In the genomic region with DNA sequence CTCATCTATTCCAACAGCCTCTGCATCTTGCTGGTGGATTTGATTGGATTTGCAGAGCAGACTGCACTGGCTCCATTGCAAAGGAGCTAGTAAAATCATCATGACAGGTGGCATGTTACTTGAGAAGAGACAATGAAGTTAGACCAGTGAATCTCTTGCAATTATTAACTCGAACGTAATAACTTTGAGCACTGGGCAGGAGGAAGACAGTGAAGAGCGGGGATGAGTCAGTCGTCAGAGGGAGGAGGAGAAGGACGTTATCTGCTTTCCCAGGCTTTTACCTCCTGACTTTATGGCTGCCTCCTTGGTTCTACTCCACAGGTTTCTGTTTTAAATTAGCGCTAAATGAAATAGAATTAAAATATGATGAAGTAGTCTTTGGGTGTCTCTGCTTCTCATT, we compare ENCODE assay signal across 20 cellular contexts.
"Had no signal": no experiment of that assay in that cellular context is flagged by ENCODE, and none has a peak within 500 bp of the region (broad histone marks: within the 10 kb centered on the region; RNA-seq: fewer than 3 reads in every experiment).

No MANE protein-coding gene starts in this region.

- H3K4me3 Mint-ChIP-seq: activated naive CD4-positive, alpha-beta T cell treated with anti-CD3 and anti-CD28 coated beads, Interleukin-2, amount 50 U/mL, for 24 hours; activated T-cell treated with anti-CD3 and anti-CD28 coated beads, Interleukin-2, amount 50 U/mL, for 72 hours; nephron progenitor cell had no signal

- DNase-seq: activated CD4-positive, CD25-positive, alpha-beta regulatory T cell treated with anti-CD3 and anti-CD28 coated beads, Interleukin-2, amount 50 U/mL, for 72 hours; activated CD8-positive, alpha-beta memory T cell treated with anti-CD3 and anti-CD28 coated beads for 24 hours; activated gamma-delta T cell; activated T-cell treated with anti-CD3 and anti-CD28 coated beads, Interleukin-2, amount 50 U/mL, for 72 hours; effector CD4-positive, alpha-beta T cell; left ventricle myocardium inferior; mammary epithelial cell; nephron progenitor cell; nucleus accumbens; stimulated activated CD4-positive, alpha-beta T cell treated with anti-CD3 and anti-CD28 coated beads, Interleukin-12 subunit alpha, Interleukin-12 subunit beta, amount 100 ng/mL, for 4 hours; stimulated activated CD4-positive, alpha-beta T cell treated with anti-CD3 and anti-CD28 coated beads, Interleukin-1b, Interleukin-23, amount 100 ng/mL, for 48 hours; stimulated activated CD8-positive, alpha-beta memory T cell treated with anti-CD3 and anti-CD28 coated beads, Interleukin-4, amount 100 ng/mL, for 48 hours; stimulated activated naive CD4-positive, alpha-beta T cell; T1000; thyroid gland had no signal

- ATAC-seq: activated T-cell treated with anti-CD3 and anti-CD28 coated beads, Interleukin-2, amount 50 U/mL, for 72 hours had no signal

- H3K27ac Mint-ChIP-seq: activated naive CD4-positive, alpha-beta T cell treated with anti-CD3 and anti-CD28 coated beads, Interleukin-2, amount 50 U/mL, for 24 hours; activated T-cell treated with anti-CD3 and anti-CD28 coated beads, Interleukin-2, amount 50 U/mL, for 72 hours had no signal

- H3K4me1 Mint-ChIP-seq: activated naive CD4-positive, alpha-beta T cell treated with anti-CD3 and anti-CD28 coated beads, Interleukin-2, amount 50 U/mL, for 24 hours had no signal

- H3K36me3 Mint-ChIP-seq: activated naive CD4-positive, alpha-beta T cell treated with anti-CD3 and anti-CD28 coated beads, Interleukin-2, amount 50 U/mL, for 24 hours had no signal

- H3K4me3 ChIP-seq: esophagus muscularis mucosa, left ventricle myocardium inferior, thyroid gland had no signal

- FAIRE-seq: astrocyte, bronchial epithelial cell, islet of Langerhans had no signal
